18 cellular contexts compared by ENCODE assay signal in genomic region chr5:158895573-158895972, GRCh38.
DNase-seq lines count a peak whose midpoint lies in the region; ATAC-seq and TF ChIP-seq lines count a peak whose summit lies in the region.
"Had no signal": no experiment of that assay in that cellular context is flagged by ENCODE, and none has a peak within 500 bp of the region (broad histone marks: within the 10 kb centered on the region; RNA-seq: fewer than 3 reads in every experiment).

No MANE protein-coding gene starts in this region.

- no peak overlapping the region for H3K4me3 ChIP-seq in fibroblast of the aortic adventitia (ENCODE audit: low read depth, low read length)
- H3K4me3 ChIP-seq in thoracic aorta = no peak overlapping the region
- H3K4me3 ChIP-seq: body of pancreas, psoas muscle, spleen had no signal

- POLR2A ChIA-PET in activated B cell treated with CpG ODN at 0.5 μM for 24 hours (lab: Charles Lee) = interaction anchor here (1.0 to 7.6 kb wide), 9 partner anchors 11 to 211 kb away, joined by 4 to 87 read pairs (median 8); partner anchors contain the start of gene EBF1

- no peaks in the 10 kb centered on the region for H3K36me3 ChIP-seq in thoracic aorta
- H3K36me3 ChIP-seq: spleen had no signal

- peak overlapping the region in 1 of 2 donors; percentile 47 for H3K27ac ChIP-seq in thoracic aorta
- H3K27ac ChIP-seq: body of pancreas, psoas muscle, spleen had no signal

- H3K9me3 ChIP-seq in thoracic aorta = no peaks in the 10 kb centered on the region
- H3K9me3 ChIP-seq: body of pancreas, psoas muscle, SK-N-SH, spleen had no signal

- peak overlapping the region; percentile 77 for H3K27ac Mint-ChIP-seq in activated B cell treated with CpG ODN at 0.5 μM for 24 hours
- H3K27ac Mint-ChIP-seq: activated naive CD4-positive, alpha-beta T cell treated with anti-CD3 and anti-CD28 coated beads, Interleukin-2, amount 10 ng/mL, durations not matched to agents 7 days and 5 days; stimulated activated naive CD8-positive, alpha-beta T cell treated with anti-CD3 and anti-CD28 coated beads, Interleukin-15, Interleukin-2, amounts not matched to agents 100 ng/mL and 50 ng/mL, for 24 hours had no signal

- H3K27me3 Mint-ChIP-seq in activated B cell treated with CpG ODN at 0.5 μM for 24 hours = no peaks in the 10 kb centered on the region
- H3K27me3 Mint-ChIP-seq: activated naive CD4-positive, alpha-beta T cell treated with anti-CD3 and anti-CD28 coated beads, Interleukin-2, amount 10 ng/mL, durations not matched to agents 7 days and 5 days; stimulated activated naive CD8-positive, alpha-beta T cell treated with anti-CD3 and anti-CD28 coated beads, Interleukin-15, Interleukin-2, amounts not matched to agents 100 ng/mL and 50 ng/mL, for 24 hours had no signal

- peak overlapping the region; percentile 20 for H3K4me3 Mint-ChIP-seq in activated B cell treated with CpG ODN at 0.5 μM for 24 hours
- H3K4me3 Mint-ChIP-seq: activated naive CD4-positive, alpha-beta T cell treated with anti-CD3 and anti-CD28 coated beads, Interleukin-2, amount 10 ng/mL, durations not matched to agents 7 days and 5 days; stimulated activated naive CD8-positive, alpha-beta T cell treated with anti-CD3 and anti-CD28 coated beads, Interleukin-15, Interleukin-2, amounts not matched to agents 100 ng/mL and 50 ng/mL, for 24 hours had no signal

- H3K9me3 Mint-ChIP-seq in activated B cell treated with CpG ODN at 0.5 μM for 24 hours = no peaks in the 10 kb centered on the region
- H3K9me3 Mint-ChIP-seq: activated naive CD4-positive, alpha-beta T cell treated with anti-CD3 and anti-CD28 coated beads, Interleukin-2, amount 10 ng/mL, durations not matched to agents 7 days and 5 days; stimulated activated naive CD8-positive, alpha-beta T cell treated with anti-CD3 and anti-CD28 coated beads, Interleukin-15, Interleukin-2, amounts not matched to agents 100 ng/mL and 50 ng/mL, for 24 hours had no signal

- H3K27me3 ChIP-seq in thoracic aorta (replicated peaks; ENCODE audit: insufficient read depth) = no peaks in the 10 kb centered on the region
- H3K27me3 ChIP-seq: body of pancreas, spleen had no signal

- DNase-seq in Right ventricle myocardium superior (no peak), cardiac septum (ENCODE audit: low spot score) (no peak), activated B cell treated with CpG ODN at 0.5 μM for 24 hours (no peak), fibroblast of the aortic adventitia (ENCODE audit: low read depth) (peak; percentile 73), thoracic aorta (ENCODE audit: low spot score) (no peak)
- DNase-seq: activated CD4-positive, alpha-beta T cell treated with anti-CD3 and anti-CD28 coated beads, Interleukin-2, amount 50 U/mL, for 4 hours; activated naive CD4-positive, alpha-beta T cell treated with anti-CD3 and anti-CD28 coated beads, Interleukin-2, amount 10 ng/mL, durations not matched to agents 7 days and 5 days; body of pancreas; MV-4-11; NCI-H774; psoas muscle; SK-N-SH; spleen had no signal

- ATAC-seq in Right ventricle myocardium superior (ENCODE audit: poor library complexity) (peak; percentile 20), activated B cell treated with CpG ODN at 0.5 μM for 24 hours (ENCODE audit: low read depth) (no peak), thoracic aorta (ENCODE audit: insufficient number of reproducible peaks, low FRiP score, low read depth) (peak; percentile 61), GM18511 (IDR thresholded peaks at IDR 0.05; ENCODE audit: unreplicated experiment) (no peak), GM21619 (IDR thresholded peaks at IDR 0.05; ENCODE audit: unreplicated experiment) (no peak), GM19463 (IDR thresholded peaks at IDR 0.05; ENCODE audit: unreplicated experiment) (no peak)
- ATAC-seq: body of pancreas, left lobe of liver, psoas muscle had no signal

- H3K36me3 Mint-ChIP-seq in activated B cell treated with CpG ODN at 0.5 μM for 24 hours (ENCODE audit: low read depth) = peaks cover 36% of the 10 kb centered on the region
- H3K36me3 Mint-ChIP-seq: activated naive CD4-positive, alpha-beta T cell treated with anti-CD3 and anti-CD28 coated beads, Interleukin-2, amount 10 ng/mL, durations not matched to agents 7 days and 5 days had no signal

- CTCF ChIA-PET in activated B cell treated with CpG ODN at 0.5 μM for 24 hours (lab: Charles Lee) = interaction anchor here (0.8 to 2.5 kb wide), 3 partner anchors 21 to 211 kb away, joined by 3 to 6 read pairs (median 3); no protein-coding TSS in a partner anchor

- H3K4me1 Mint-ChIP-seq in activated B cell treated with CpG ODN at 0.5 μM for 24 hours = peaks cover 87% of the 10 kb centered on the region
- H3K4me1 Mint-ChIP-seq: activated naive CD4-positive, alpha-beta T cell treated with anti-CD3 and anti-CD28 coated beads, Interleukin-2, amount 10 ng/mL, durations not matched to agents 7 days and 5 days had no signal

- peaks cover 22 to 50% of the 10 kb centered on the region in 2 donors for H3K4me1 ChIP-seq in thoracic aorta (ENCODE audit: control insufficient read depth in 1 of 2, low read depth in 2 of 2)
- H3K4me1 ChIP-seq: body of pancreas had no signal

- TF ChIP-seq CTCF in activated B cell treated with CpG ODN at 0.5 μM for 24 hours (IDR thresholded peaks at IDR 0.05) = no peak
- TF ChIP-seq CTCF in fibroblast of the aortic adventitia (IDR thresholded peaks at IDR 0.05; ENCODE audit: insufficient read depth, low read length) = peak; percentile 54
- peak; percentile 52 for TF ChIP-seq CTCF in thoracic aorta (IDR thresholded peaks at IDR 0.05)

- intact Hi-C loops in Right ventricle myocardium superior (cut with DNase I) (no loop called here), cardiac septum (cut with DNase I) (no loop called here), activated B cell treated with CpG ODN at 0.5 μM for 24 hours (cut with micrococcal nuclease) (no loop called here)

Comparison
In these comparisons a context has a peak if more than half of its experiments do, and no peak if none do; other contexts are left out.
1. ATAC-seq: peak in Right ventricle myocardium superior (single experiment) and thoracic aorta (single experiment); none in activated B cell treated with CpG ODN at 0.5 μM for 24 hours (single experiment), GM18511 (single experiment), GM21619 (single experiment) and GM19463 (single experiment).